1 cellular context compared by ENCODE assay signal in genomic region chr1:94383966-94384408, GRCh38.
TF ChIP-seq lines count a peak whose summit lies in the region.

No MANE protein-coding gene starts in this region.

TF ChIP-seq in HepG2, 621 proteins besides CTCF, POLR2A, EP300 and RAD21 (continued from another document):
- TF ChIP-seq RXRB (CRISPR knock-in tag; IDR thresholded peaks at IDR 0.05; ENCODE audit: borderline replicate concordance) (peak; percentile 95), THAP8 (CRISPR knock-in tag; IDR thresholded peaks at IDR 0.05; ENCODE audit: borderline replicate concordance) (no peak), FIP1L1 (IDR thresholded peaks at IDR 0.05; ENCODE audit: borderline replicate concordance, insufficient read depth, low read depth, low read length) (no peak), HES4 (CRISPR knock-in tag; IDR thresholded peaks at IDR 0.05; ENCODE audit: borderline replicate concordance) (no peak), BATF2 (CRISPR knock-in tag; IDR thresholded peaks at IDR 0.05) (no peak), TFDP1 (CRISPR knock-in tag; IDR thresholded peaks at IDR 0.05; ENCODE audit: borderline replicate concordance) (no peak; the same call in 1 of the 2 replicates), CBX5 (CRISPR knock-in tag; IDR thresholded peaks at IDR 0.05; ENCODE audit: borderline replicate concordance) (0 out of 2 replicates have a peak, but pooled peaks have one; percentile 64), ZNF121 (CRISPR knock-in tag; IDR thresholded peaks at IDR 0.05) (no peak), NR2F1 (CRISPR knock-in tag; IDR thresholded peaks at IDR 0.05) (peak; percentile 84 to 90), MEIS1 (CRISPR knock-in tag; IDR thresholded peaks at IDR 0.05; ENCODE audit: borderline replicate concordance) (peak; percentile 85; the same call in 1 of the 2 replicates), PITX1 (CRISPR knock-in tag; IDR thresholded peaks at IDR 0.05) (peak; percentile 71; the same call in 1 of the 2 replicates), POLR2AphosphoS5 (IDR thresholded peaks at IDR 0.05; ENCODE audit: low read depth, low read length) (peak; percentile 90), HDAC2 (CRISPR knock-in tag; IDR thresholded peaks at IDR 0.05) (peak; percentile 95), ZNF12 (CRISPR knock-in tag; IDR thresholded peaks at IDR 0.05) (peak; percentile 12; the same call in 1 of the 2 replicates)
